In the genomic region with DNA sequence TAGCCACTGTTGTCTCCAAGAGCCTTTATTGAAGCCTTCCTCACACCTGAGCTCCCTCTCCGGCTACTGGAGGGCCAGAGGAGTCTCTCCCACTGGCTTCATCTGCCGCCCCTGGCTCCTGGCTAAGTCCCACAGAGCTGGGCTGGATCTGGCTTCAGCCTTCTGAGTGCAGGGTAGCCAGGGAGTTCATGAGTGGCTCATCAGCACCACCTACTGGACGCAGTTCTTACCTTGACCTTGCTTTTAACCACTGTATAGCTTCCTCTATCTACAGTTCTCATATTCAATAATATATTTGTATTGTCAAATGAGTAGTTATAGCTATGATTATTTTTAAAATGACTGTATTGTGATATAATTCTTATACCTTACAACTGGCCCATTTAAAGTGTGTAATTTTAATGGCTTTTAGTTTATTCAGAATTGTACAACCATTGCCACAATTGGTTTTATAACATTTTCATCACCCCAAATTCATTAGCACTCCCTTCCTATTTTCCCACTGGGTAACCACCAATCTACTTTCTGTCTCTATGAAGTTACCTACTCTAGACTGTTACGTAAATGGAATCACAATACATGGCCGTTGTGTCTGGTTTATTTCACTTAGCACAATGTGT, we compare ENCODE assay signal across 8 cellular contexts. TPM values are rescaled to one million over a fixed set of nuclear protein-coding genes. Genes with fewer than 3 reads are reported as not detected.
A peak's percentile ranks its signal among the peaks of the same experiment; 100 is the strongest.
DNase-seq lines count a peak whose midpoint lies in the region; ATAC-seq, FAIRE-seq and TF ChIP-seq lines count a peak whose summit lies in the region.

No MANE protein-coding gene starts in this region.

- intact Hi-C loops in heart left ventricle (cut with DNase I) = loop anchor here (1.0 to 10.0 kb wide), 11 partner anchors 45 to 357 kb away; partner anchors contain the start of genes CNDP2 (in 1 of the 10) and ZNF407 (in 1 of the 10)

- TF ChIP-seq POLR2A in GM12892 (IDR thresholded peaks at IDR 0.05; ENCODE audit: low read depth, low read length) (no peak), heart left ventricle (IDR thresholded peaks at IDR 0.05) (no peak)

- no peak overlapping the region for H3K4me3 ChIP-seq in adipocyte (ENCODE audit: low read length)
- no peak overlapping the region for H3K4me3 ChIP-seq in heart left ventricle

- peak; percentile 74 to 94 (median 84) for TF ChIP-seq CTCF in heart left ventricle (IDR thresholded peaks at IDR 0.05)

- 15 to 18% (median 17%) methylated on average over 5 of the region's 5 CpGs for WGBS in heart left ventricle, 4 donors

- FAIRE-seq in GM12892 (lab: Jason Lieb, UNC) = peak; percentile 87

- H3K4me1 ChIP-seq in adipocyte (ENCODE audit: control insufficient read depth, insufficient read depth, low read length) (peaks cover 2% of the 10 kb centered on the region), heart left ventricle (peaks cover 0 to 17% (median 8%) of the 10 kb centered on the region in 12 donors)

- H3K27ac ChIP-seq in heart left ventricle = no peak overlapping the region

- no peak overlapping the region for H3K9ac ChIP-seq in adipocyte (ENCODE audit: low read length)

- peaks cover 8% of the 10 kb centered on the region for H3K9me3 ChIP-seq in adipocyte (ENCODE audit: control insufficient read depth, low read length)
- H3K9me3 ChIP-seq in heart left ventricle = peaks cover 0 to 21% (median 12%) of the 10 kb centered on the region in 12 donors

- H3K27me3 ChIP-seq in adipocyte (replicated peaks; ENCODE audit: control insufficient read depth, insufficient read depth, low read length) (peaks cover 29% of the 10 kb centered on the region), heart left ventricle (no peaks in the 10 kb centered on the region)

- no peaks in the 10 kb centered on the region for H3K36me3 ChIP-seq in adipocyte (ENCODE audit: control insufficient read depth, insufficient read depth, low read length, severe bottlenecking)
- no peaks in the 10 kb centered on the region for H3K36me3 ChIP-seq in heart left ventricle

- ATAC-seq in HG02763 (IDR thresholded peaks at IDR 0.05; ENCODE audit: unreplicated experiment) (peak; percentile 99), heart left ventricle (peak; percentile 77 to 98 (median 92)), HG02970 (IDR thresholded peaks at IDR 0.05; ENCODE audit: low FRiP score, unreplicated experiment) (no peak)

- DNase-seq in GM12892 (ENCODE audit: insufficient read length) (peak; percentile 58), NCI-H1417 (lab: John Stamatoyannopoulos, UW) (peak; percentile 78 to 96 (median 89)), SW 1271 (lab: John Stamatoyannopoulos, UW) (peak; percentile 8 to 84), adipocyte (ENCODE audit: low read depth) (peak; percentile 94), heart left ventricle (peak; percentile 79 to 88 (median 84)), putamen (ENCODE audit: low spot score) (peak; percentile 87)

RNA-seq across cellular contexts. Expression of gene CNDP1, which starts 17.7 kb away (rescaled TPM):
- not detected for polyA plus RNA-seq in GM12892 (2012; ENCODE audit: missing spikeins)
- total RNA-seq in heart left ventricle = not detected
- polyA plus RNA-seq in heart left ventricle = under 1 TPM in 1 of 2 donors, not detected in 1; 0.03 TPM

RNA-seq across cellular contexts. Expression of gene ZNF407, which starts 45.6 kb away (rescaled TPM):
- polyA plus RNA-seq in GM12892 (2012; ENCODE audit: missing spikeins) = 2.6 TPM
- 10 to 100 TPM in 7 of 9 donors, 1 to 10 TPM in 2; 8.1 to 14.7 (median 12.3) TPM for total RNA-seq in heart left ventricle
- polyA plus RNA-seq in heart left ventricle = 1 to 10 TPM; 3.8 to 3.9 TPM

RNA-seq across cellular contexts. Expression of gene CNDP2, which starts 55.9 kb away (rescaled TPM):
- 98.3 TPM for polyA plus RNA-seq in GM12892 (2012; ENCODE audit: missing spikeins)
- 100 to 1,000 TPM in 1 of 9 donors, 10 to 100 TPM in 8; 38.3 to 162 (median 76.3) TPM for total RNA-seq in heart left ventricle
- polyA plus RNA-seq in heart left ventricle = 10 to 100 TPM; 50.1 to 90.4 TPM
